In the genomic region with DNA sequence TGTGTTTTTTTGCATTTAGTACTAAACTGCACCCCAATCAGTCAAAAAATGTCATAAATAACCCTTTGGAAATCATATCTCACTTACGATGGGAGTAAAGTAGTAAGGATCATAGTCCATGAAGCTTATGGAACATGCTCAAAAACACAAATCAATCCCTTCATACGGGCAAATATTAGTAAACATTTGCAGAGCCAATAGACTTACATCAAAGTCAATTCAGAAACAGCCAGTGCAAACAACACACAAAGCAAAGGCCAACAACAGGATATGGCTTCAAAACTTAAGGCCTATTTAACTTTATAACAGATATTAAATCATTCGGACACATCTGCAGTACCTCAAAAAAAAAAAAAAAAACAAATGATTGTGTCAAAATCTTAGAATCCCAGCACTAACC, we compare ENCODE assay signal across 24 cellular contexts. TPM values are rescaled to one million over a fixed set of nuclear protein-coding genes. Genes with fewer than 3 reads are reported as not detected.
A peak's percentile ranks its signal among the peaks of the same experiment; 100 is the strongest.
DNase-seq lines count a peak whose midpoint lies in the region; TF ChIP-seq lines count a peak whose summit lies in the region.
"Had no signal": no experiment of that assay in that cellular context is flagged by ENCODE, and none has a peak within 500 bp of the region (broad histone marks: within the 10 kb centered on the region; RNA-seq: fewer than 3 reads in every experiment).

No MANE protein-coding gene starts in this region.

- 26% methylated on average over 3 of the region's 3 CpGs for WGBS in liver

- H3K27me3 ChIP-seq in liver (ENCODE audit: control insufficient read depth in 4 of 4, insufficient read depth in 4 of 4, low read length in 3 of 4), result peaks cover 0 to 3% (median 0%) of the 10 kb centered on the region in 4 donors
- H3K27me3 ChIP-seq: BE2C had no signal

- peaks cover 0 to 10% (median 5%) of the 10 kb centered on the region in 4 donors for H3K4me1 ChIP-seq in liver (ENCODE audit: control insufficient read depth in 4 of 4, insufficient read depth in 4 of 4, low read length in 3 of 4)

- no peak for TF ChIP-seq RAD21 in liver (IDR thresholded peaks at IDR 0.05)

- DNase-seq in DMS153 (lab: John Stamatoyannopoulos, UW) (peak; percentile 8), DMS153 treated with DMSO at 0.1 percent for 48 hours (lab: John Stamatoyannopoulos, UW; ENCODE audit: unreplicated experiment) (no peak), NCI-H1930 (lab: John Stamatoyannopoulos, UW) (peak; percentile 24 to 63), SHP77 treated with DMSO at 0.1 percent for 48 hours (lab: John Stamatoyannopoulos, UW) (peak; percentile 2), NCI-H187 treated with DMSO at 0.1 percent for 48 hours (lab: John Stamatoyannopoulos, UW) (no peak), germinal center (ENCODE audit: low spot score) (no peak), GF-D8 (lab: John Stamatoyannopoulos, UW) (no peak)
- DNase-seq: BE2C; CD8-positive, alpha-beta memory T cell; DMS 273 treated with DMSO at 0.1 percent for 48 hours; GOT3; HCEC 1CT; KBM-7; MM.1S; NCI-H1694 treated with DMSO at 0.1 percent for 48 hours; NCI-H2171 treated with DMSO at 0.1 percent for 48 hours; NCI-H345; NCI-H510A treated with DMSO at 0.1 percent for 48 hours; NCI-H82; Right ventricle myocardium superior; RPMI8226 had no signal

- no peak for TF ChIP-seq CTCF in liver (IDR thresholded peaks at IDR 0.05; ENCODE audit: low read depth, low read length, missing input control)

- H3K27ac ChIP-seq in liver (ENCODE audit: low read depth in 1 of 2, low read length in 2 of 2), result no peak overlapping the region
- H3K27ac ChIP-seq: 22Rv1 had no signal

- no peaks in the 10 kb centered on the region for H3K36me3 ChIP-seq in liver (ENCODE audit: control insufficient read depth in 4 of 4, insufficient read depth in 3 of 4, low read depth in 1 of 4, low read length in 3 of 4)

- no peaks in the 10 kb centered on the region for H3K9me3 ChIP-seq in liver (ENCODE audit: control insufficient read depth in 4 of 4, low read length in 3 of 4)
- H3K9me3 ChIP-seq: BE2C had no signal

- H3K4me3 ChIP-seq in liver (ENCODE audit: low read depth in 1 of 3, low read length in 3 of 3), result no peak overlapping the region

- H3K9ac ChIP-seq in liver (ENCODE audit: low read depth in 1 of 2, low read length in 2 of 2), result no peak overlapping the region

TF ChIP-seq in liver, 16 proteins besides CTCF, POLR2A, EP300 and RAD21:
- peak; percentile 16 for TF ChIP-seq ATF3 (IDR thresholded peaks at IDR 0.05)
- no peak for TF ChIP-seq REST (IDR thresholded peaks at IDR 0.05)
- peak in 1 of 2 donors; percentile 52 for TF ChIP-seq HNF4A (conservative IDR thresholded peaks at IDR 0.05)
- TF ChIP-seq JUND (IDR thresholded peaks at IDR 0.05), result no peak
- no peak for TF ChIP-seq SP1 (IDR thresholded peaks at IDR 0.05)
- TF ChIP-seq, protein P1, sequence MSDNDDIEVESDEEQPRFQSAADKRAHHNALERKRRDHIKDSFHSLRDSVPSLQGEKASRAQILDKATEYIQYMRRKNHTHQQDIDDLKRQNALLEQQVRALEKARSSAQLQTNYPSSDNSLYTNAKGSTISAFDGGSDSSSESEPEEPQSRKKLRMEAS (IDR thresholded peaks at IDR 0.05), result no peak
- TF ChIP-seq TAF1 (conservative IDR thresholded peaks at IDR 0.05), result no peak
- no peak for TF ChIP-seq EGR1 (IDR thresholded peaks at IDR 0.05; ENCODE audit: low read depth in 2 of 2)
- TF ChIP-seq NR2F2 (IDR thresholded peaks at IDR 0.05), result no peak

RNA-seq across cellular contexts. Expression of gene SGCE, which starts 32.1 kb away (rescaled TPM):
- total RNA-seq in liver, result 10 to 100 TPM; 32.6 to 55.8 TPM
- polyA plus RNA-seq in liver, result 10 to 100 TPM in 1 of 2 donors, 1 to 10 TPM in 1; 9.3 to 70.6 TPM
- polyA plus RNA-seq: CD14-positive monocyte had no signal

Comparison
In these comparisons a context has a peak if more than half of its experiments do, and no peak if none do; other contexts are left out.
1. DNase-seq: peak in DMS153 (single experiment), NCI-H1930 (2 of 2) and SHP77 treated with DMSO at 0.1 percent for 48 hours (single experiment); none in DMS153 treated with DMSO at 0.1 percent for 48 hours (single experiment), NCI-H187 treated with DMSO at 0.1 percent for 48 hours (single experiment), germinal center (single experiment) and GF-D8 (single experiment).